ENCODE assay signal across 26 cellular contexts in genomic region chr5:158326241-158326640, GRCh38.
"Had no signal": no experiment of that assay in that cellular context is flagged by ENCODE, and none has a peak within 500 bp of the region (broad histone marks: within the 10 kb centered on the region; RNA-seq: fewer than 3 reads in every experiment).

No MANE protein-coding gene starts in this region.

- DNase-seq: activated B cell treated with CpG ODN at 0.5 μM for 24 hours; activated CD4-positive, alpha-beta T cell treated with anti-CD3 and anti-CD28 coated beads for 36 hours; activated CD4-positive, alpha-beta T cell treated with anti-CD3 and anti-CD28 coated beads, Interleukin-2, amount 50 U/mL, for 4 hours; activated CD8-positive, alpha-beta memory T cell treated with anti-CD3 and anti-CD28 coated beads, Interleukin-2, amount 50 U/mL, for 48 hours; activated naive CD4-positive, alpha-beta T cell; activated T-cell treated with anti-CD3 and anti-CD28 coated beads, Interleukin-2, amount 50 U/mL, for 4 hours; adrenal gland; brain microvascular endothelial cell; caudate nucleus; dermis blood vessel endothelial cell; effector memory CD8-positive, alpha-beta T cell; glutamatergic neuron; hypothalamus; lower lobe of right lung; naive thymus-derived CD4-positive, alpha-beta T cell; ovary; stimulated activated CD4-positive, alpha-beta T cell treated with anti-CD3 and anti-CD28 coated beads, Interleukin-2, amount 100 ng/mL, for 48 hours; stimulated activated naive CD4-positive, alpha-beta T cell; T1000 had no signal

- H3K36me3 ChIP-seq: adrenal gland, ascending aorta, brain microvascular endothelial cell, esophagus muscularis mucosa, lower lobe of right lung, neutrophil, ovary, prostate gland, thoracic aorta, vagina had no signal

- H3K4me3 ChIP-seq: adrenal gland, ascending aorta, esophagus muscularis mucosa, lower lobe of right lung, ovary, prostate gland, thoracic aorta, vagina had no signal

- ATAC-seq: activated CD4-positive, alpha-beta T cell treated with anti-CD3 and anti-CD28 coated beads for 36 hours; activated T-cell treated with anti-CD3 and anti-CD28 coated beads, Interleukin-2, amount 50 U/mL, for 4 hours; effector memory CD8-positive, alpha-beta T cell; left lobe of liver; lower lobe of right lung; naive thymus-derived CD4-positive, alpha-beta T cell had no signal

- H3K4me1 ChIP-seq: adrenal gland, ascending aorta, lower lobe of right lung, prostate gland, vagina had no signal

- H3K9me3 ChIP-seq: neutrophil, ovary, prostate gland, vagina had no signal

- H3K27ac ChIP-seq: adrenal gland, ascending aorta, brain microvascular endothelial cell, esophagus muscularis mucosa, lower lobe of right lung, neutrophil, ovary, prostate gland, thoracic aorta, vagina had no signal

- H3K27me3 ChIP-seq: adrenal gland, ascending aorta, brain microvascular endothelial cell, esophagus muscularis mucosa, neutrophil, ovary, vagina had no signal
